In the genomic region with DNA sequence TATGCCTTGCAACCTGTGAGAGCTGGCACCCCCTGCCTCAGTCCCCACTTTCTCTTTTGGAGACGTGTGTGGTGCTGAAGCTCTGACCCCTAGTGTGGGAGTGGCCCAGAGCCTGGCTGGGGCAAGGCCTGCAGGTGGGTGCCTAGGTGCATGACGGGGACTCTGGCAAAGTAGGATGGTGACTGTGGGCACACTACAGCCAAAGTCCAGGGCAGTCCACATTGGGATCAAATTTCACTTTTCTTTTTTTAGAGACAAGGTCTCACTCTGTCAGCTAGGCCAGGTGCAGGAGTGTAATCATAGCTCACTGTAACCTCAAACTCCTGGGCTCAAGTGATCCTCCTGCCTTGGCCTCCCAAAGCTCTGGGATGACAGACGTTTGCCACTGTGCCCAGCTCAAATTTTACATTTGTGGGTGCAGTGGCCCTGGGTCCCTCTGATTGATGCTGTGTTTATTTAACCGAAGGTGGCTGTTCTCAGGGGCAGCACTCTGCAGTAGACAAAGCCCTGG, we compare ENCODE assay signal across 22 cellular contexts. TPM values are rescaled to one million over a fixed set of nuclear protein-coding genes. Genes with fewer than 3 reads are reported as not detected.
DNase-seq lines count a peak whose midpoint lies in the region; ATAC-seq and TF ChIP-seq lines count a peak whose summit lies in the region.
"Had no signal": no experiment of that assay in that cellular context is flagged by ENCODE, and none has a peak within 500 bp of the region (broad histone marks: within the 10 kb centered on the region; RNA-seq: fewer than 3 reads in every experiment).

No MANE protein-coding gene starts in this region.

- TF ChIP-seq POLR2A in vagina (IDR thresholded peaks at IDR 0.05): no peak

- H3K4me2 ChIP-seq in SK-N-SH: no peak overlapping the region
- H3K4me2 ChIP-seq in OCI-LY7 (ENCODE audit: low read length): peak overlapping the region; percentile 33

- H3K27me3 Mint-ChIP-seq in stimulated activated naive CD8-positive, alpha-beta T cell treated with anti-CD3 and anti-CD28 coated beads, Interleukin-15, amount 100 ng/mL, for 72 hours: peaks cover 18% of the 10 kb centered on the region
- H3K27me3 Mint-ChIP-seq: activated naive CD8-positive, alpha-beta T cell had no signal

- H3K79me2 ChIP-seq in SK-N-SH (ENCODE audit: insufficient read depth) (no peaks in the 10 kb centered on the region), OCI-LY7 (ENCODE audit: insufficient read depth, low read depth, low read length) (no peaks in the 10 kb centered on the region)

- H3K27me3 ChIP-seq in SK-N-SH (ENCODE audit: insufficient read depth) (no peaks in the 10 kb centered on the region; the same call in 1 of the 2 replicates), vagina (no peaks in the 10 kb centered on the region)
- H3K27me3 ChIP-seq: BLaER1 treated with 17β-estradiol and CSF1 and Interleukin-3, amounts not matched to agents 10 nM and 100 nM; uterus had no signal

- no peak for TF ChIP-seq EP300 in SK-N-SH (IDR thresholded peaks at IDR 0.05; ENCODE audit: borderline replicate concordance in 1 of 2, low read depth in 1 of 2, low read length in 1 of 2)

- POLR2A ChIA-PET in SK-N-SH (lab: Yijun Ruan, JAX) (interaction anchor here (1.0 kb wide), 1 partner anchor 9 kb away, joined by 4 read pairs; no protein-coding TSS in a partner anchor), OCI-LY7 (lab: Charles Lee) (interaction anchor here (1.1 kb wide), 1 partner anchor 12 kb away, joined by 6 read pairs; no protein-coding TSS in a partner anchor)

- H3K4me3 Mint-ChIP-seq in stimulated activated naive CD8-positive, alpha-beta T cell treated with anti-CD3 and anti-CD28 coated beads, Interleukin-15, amount 100 ng/mL, for 72 hours: no peak overlapping the region
- H3K4me3 Mint-ChIP-seq: activated B cell treated with CpG ODN at 0.5 μM for 24 hours; activated naive CD8-positive, alpha-beta T cell; activated T-cell treated with anti-CD3 and anti-CD28 coated beads, Interleukin-2, amount 50 U/mL, for 72 hours; brain; naive thymus-derived CD4-positive, alpha-beta T cell had no signal

- peaks cover 14% of the 10 kb centered on the region for H3K4me1 Mint-ChIP-seq in stimulated activated naive CD8-positive, alpha-beta T cell treated with anti-CD3 and anti-CD28 coated beads, Interleukin-15, amount 100 ng/mL, for 72 hours

- TF ChIP-seq CTCF in SK-N-SH (IDR thresholded peaks at IDR 0.05): no peak
- TF ChIP-seq CTCF in OCI-LY7 (conservative IDR thresholded peaks at IDR 0.05; ENCODE audit: low read length): no peak
- no peak for TF ChIP-seq CTCF in vagina (IDR thresholded peaks at IDR 0.05)

- BruUV-seq in OCI-LY7 (replicated peaks; lab: Mats Ljungman, UMichigan): no TSS peak

- H3K9me2 ChIP-seq in SK-N-SH (no peaks in the 10 kb centered on the region), OCI-LY7 (ENCODE audit: insufficient read depth, low read length) (no peaks in the 10 kb centered on the region)

- DNase-seq in SK-N-SH (peak; percentile 1), OCI-LY7 (ENCODE audit: low spot score) (peak; percentile 45), mesenteric fat pad (ENCODE audit: low spot score) (peak; percentile 86), vagina (ENCODE audit: extremely low spot score in 2 of 2) (peak; percentile 67), globus pallidus (ENCODE audit: low spot score) (no peak)
- DNase-seq in stimulated activated naive CD8-positive, alpha-beta T cell treated with anti-CD3 and anti-CD28 coated beads, Interleukin-15, amount 100 ng/mL, for 72 hours: no peak
- DNase-seq: activated B cell treated with CpG ODN at 0.5 μM for 24 hours; activated T-cell treated with anti-CD3 and anti-CD28 coated beads, Interleukin-2, amount 50 U/mL, for 72 hours; HCEC 1CT; KBM-7; mammary epithelial cell; naive thymus-derived CD4-positive, alpha-beta T cell; stimulated activated CD4-positive, alpha-beta T cell treated with anti-CD3 and anti-CD28 coated beads, Interleukin-4, amount 100 ng/mL, for 4 hours had no signal

- H3K4me3 ChIP-seq in SK-N-SH (ENCODE audit: low read depth in 2 of 2, low read length in 1 of 2) (no peak overlapping the region), OCI-LY7 (ENCODE audit: low read depth, low read length, poor library complexity, severe bottlenecking) (no peak overlapping the region), vagina (no peak overlapping the region)
- H3K4me3 ChIP-seq: BLaER1 treated with 17β-estradiol and CSF1 and Interleukin-3, amounts not matched to agents 10 nM and 100 nM; coronary artery; skin epidermis; uterus had no signal

- H3K27ac ChIP-seq in SK-N-SH (ENCODE audit: low read depth in 2 of 2, low read length in 1 of 2): no peak overlapping the region
- peak overlapping the region; percentile 14 for H3K27ac ChIP-seq in OCI-LY7 (ENCODE audit: low read depth, low read length, poor library complexity, severe bottlenecking)
- no peak overlapping the region for H3K27ac ChIP-seq in vagina
- H3K27ac ChIP-seq: BLaER1 treated with 17β-estradiol and CSF1 and Interleukin-3, amounts not matched to agents 10 nM and 100 nM; coronary artery; skin epidermis had no signal

- no peak overlapping the region for H3K9ac ChIP-seq in SK-N-SH

- H2AFZ ChIP-seq in SK-N-SH (ENCODE audit: low read depth) (no peak overlapping the region), OCI-LY7 (ENCODE audit: low read length) (peak overlapping the region; percentile 9; the same call in 1 of the 2 replicates)

- no peak overlapping the region for H3K27ac Mint-ChIP-seq in stimulated activated naive CD8-positive, alpha-beta T cell treated with anti-CD3 and anti-CD28 coated beads, Interleukin-15, amount 100 ng/mL, for 72 hours
- H3K27ac Mint-ChIP-seq: activated B cell treated with CpG ODN at 0.5 μM for 24 hours; activated naive CD8-positive, alpha-beta T cell; activated T-cell treated with anti-CD3 and anti-CD28 coated beads, Interleukin-2, amount 50 U/mL, for 72 hours; naive thymus-derived CD4-positive, alpha-beta T cell had no signal

- H3K9me3 ChIP-seq in SK-N-SH: no peaks in the 10 kb centered on the region
- H3K9me3 ChIP-seq in OCI-LY7 (ENCODE audit: low read length): no peaks in the 10 kb centered on the region
- no peaks in the 10 kb centered on the region for H3K9me3 ChIP-seq in vagina
- H3K9me3 ChIP-seq: BLaER1 treated with 17β-estradiol and CSF1 and Interleukin-3, amounts not matched to agents 10 nM and 100 nM; uterus had no signal

- H4K20me1 ChIP-seq in SK-N-SH (ENCODE audit: insufficient read depth) (no peaks in the 10 kb centered on the region), OCI-LY7 (ENCODE audit: insufficient read depth, low read length) (no peaks in the 10 kb centered on the region)

- H3K9me3 Mint-ChIP-seq in stimulated activated naive CD8-positive, alpha-beta T cell treated with anti-CD3 and anti-CD28 coated beads, Interleukin-15, amount 100 ng/mL, for 72 hours: no peaks in the 10 kb centered on the region
- H3K9me3 Mint-ChIP-seq: activated T-cell treated with anti-CD3 and anti-CD28 coated beads, Interleukin-2, amount 50 U/mL, for 72 hours; brain; naive thymus-derived CD4-positive, alpha-beta T cell had no signal

- ATAC-seq in SK-N-SH treated with all-trans-retinoic acid at 6 μM for 48 hours (no peak), HG02884 (IDR thresholded peaks at IDR 0.05; ENCODE audit: unreplicated experiment) (no peak)
- ATAC-seq in stimulated activated naive CD8-positive, alpha-beta T cell treated with anti-CD3 and anti-CD28 coated beads, Interleukin-15, amount 100 ng/mL, for 72 hours: no peak
- ATAC-seq: activated T-cell treated with anti-CD3 and anti-CD28 coated beads, Interleukin-2, amount 50 U/mL, for 72 hours; naive thymus-derived CD4-positive, alpha-beta T cell had no signal

- H3K36me3 ChIP-seq in SK-N-SH (replicated peaks in 1 of 2; ENCODE audit: control insufficient read depth in 1 of 2, insufficient read depth in 2 of 2, low read length in 1 of 2) (no peaks in the 10 kb centered on the region), OCI-LY7 (ENCODE audit: insufficient read depth, low read length) (no peaks in the 10 kb centered on the region), vagina (no peaks in the 10 kb centered on the region)
- H3K36me3 ChIP-seq: BLaER1 treated with 17β-estradiol and CSF1 and Interleukin-3, amounts not matched to agents 10 nM and 100 nM; uterus had no signal

- intact Hi-C loops in OCI-LY7 (cut with micrococcal nuclease; ENCODE audit: unreplicated experiment) (no loop called here), vagina (cut with DNase I) (no loop called here)

- H3K4me1 ChIP-seq in SK-N-SH (ENCODE audit: control insufficient read depth in 1 of 2, insufficient read depth in 2 of 2, low read depth in 1 of 2, low read length in 1 of 2) (peaks cover 8 to 56% of the 10 kb centered on the region in 2 experiments; a peak in 3 of 4 replicates), OCI-LY7 (ENCODE audit: insufficient read depth, low read length, poor library complexity, severe bottlenecking) (peaks cover 71% of the 10 kb centered on the region), vagina (peaks cover 19% of the 10 kb centered on the region)

- TF ChIP-seq RAD21 in SK-N-SH (IDR thresholded peaks at IDR 0.05; ENCODE audit: low read length): no peak

- CTCF ChIA-PET in SK-N-SH (lab: Yijun Ruan, JAX): interaction anchor here (0.6 to 2.3 kb wide), 7 partner anchors 18 to 130 kb away, joined by 3 to 11 read pairs (median 5); no protein-coding TSS in a partner anchor
- CTCF ChIA-PET in OCI-LY7 (lab: Charles Lee; ENCODE audit: unreplicated experiment): interaction anchor here (0.6 to 0.9 kb wide), 3 partner anchors 13 to 68 kb away, joined by 3 to 9 read pairs (median 5); no protein-coding TSS in a partner anchor

- H3F3A ChIP-seq in SK-N-SH (replicated peaks; ENCODE audit: insufficient read depth): no peaks in the 10 kb centered on the region

- WGBS in SK-N-SH (ENCODE audit: low lambda C conversion rate): 65% methylated on average over 4 of the region's 4 CpGs

TF ChIP-seq in SK-N-SH, 30 proteins besides CTCF, POLR2A, EP300 and RAD21:
- TF ChIP-seq GABPA (IDR thresholded peaks at IDR 0.05; ENCODE audit: low read depth) (no peak), MEF2A (IDR thresholded peaks at IDR 0.05; ENCODE audit: borderline replicate concordance, low read depth) (no peak), SIN3A (IDR thresholded peaks at IDR 0.05; ENCODE audit: borderline replicate concordance, low read depth, low read length) (no peak)

TF ChIP-seq in SK-N-SH treated with all-trans-retinoic acid at 6 μM for 48 hours, 23 proteins besides CTCF, POLR2A, EP300 and RAD21:
- no peak for TF ChIP-seq ESRRG (CRISPR knock-in tag; IDR thresholded peaks at IDR 0.05)

RNA-seq across cellular contexts. Expression of a gene that starts 52.3 kb away (rescaled TPM):
- 0.05 and 0.19 TPM in 2 replicates for polyA plus RNA-seq in SK-N-SH (2012; rRNA removed)
- polyA plus RNA-seq in SK-N-SH (2012; cell fraction: cytosol; rRNA removed): 0.04 and 0.05 TPM in 2 replicates
- polyA plus RNA-seq in SK-N-SH (2012; cell fraction: nucleus; rRNA removed): 0.12 and 0.36 TPM in 2 replicates
- total RNA-seq in OCI-LY7 (2014; rRNA removed; shearing (Covaris generic)): 0.46 and 0.47 TPM in 2 replicates
- total RNA-seq in OCI-LY7 (2022): not detected in 2 replicates
- 0.13 TPM for total RNA-seq in mesenteric fat pad
- total RNA-seq in vagina: 4.2 TPM
- total RNA-seq: subcutaneous adipose tissue had no signal

Comparison
In these comparisons a context has a peak if more than half of its experiments do, and no peak if none do; other contexts are left out.
1. DNase-seq: peak in SK-N-SH (single experiment), OCI-LY7 (single experiment), mesenteric fat pad (single experiment) and vagina (2 of 2); none in globus pallidus (single experiment) and stimulated activated naive CD8-positive, alpha-beta T cell treated with anti-CD3 and anti-CD28 coated beads, Interleukin-15, amount 100 ng/mL, for 72 hours (0 of 2).